ENCODE assay signal across 16 cellular contexts in the genomic region with DNA sequence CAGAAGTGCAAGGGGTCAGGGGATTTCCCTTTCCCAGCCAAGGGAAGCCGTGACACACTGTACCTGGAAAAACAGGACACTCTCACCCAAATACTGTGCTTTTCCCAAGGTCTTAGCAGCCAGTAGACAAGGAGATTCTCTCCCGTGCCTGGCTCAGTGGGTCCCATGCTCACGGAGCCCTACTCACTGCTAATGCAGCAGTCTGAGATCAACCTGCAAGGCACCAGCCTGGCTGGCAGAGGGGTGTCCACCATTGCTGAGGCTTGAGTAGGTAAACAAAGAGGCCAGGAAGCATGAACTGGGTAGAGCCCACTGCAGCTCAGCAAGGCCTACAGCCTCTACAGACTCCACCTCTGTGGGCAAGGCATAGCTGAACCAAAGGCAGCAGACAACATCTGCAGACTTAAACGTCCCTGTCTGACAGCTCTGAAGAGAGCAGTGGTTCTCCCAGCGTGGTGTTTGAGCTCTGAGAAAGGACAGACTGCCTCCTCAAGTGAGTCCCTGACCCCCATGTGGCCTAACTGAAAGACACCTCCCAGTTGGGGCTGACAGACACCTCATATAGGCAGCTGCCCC. TPM values are rescaled to one million over a fixed set of nuclear protein-coding genes. Genes with fewer than 3 reads are reported as not detected.
"Had no signal": no experiment of that assay in that cellular context is flagged by ENCODE, and none has a peak within 500 bp of the region (broad histone marks: within the 10 kb centered on the region; RNA-seq: fewer than 3 reads in every experiment).

No MANE protein-coding gene starts in this region.

RNA-seq across cellular contexts. Expression of a gene that starts 21.8 kb away (rescaled TPM):
- total RNA-seq: activated CD4-positive, alpha-beta memory T cell treated with anti-CD3 and anti-CD28 coated beads, Interleukin-2, amount 10 ng/mL, durations not matched to agents 7 days and 5 days; activated CD4-positive, alpha-beta T cell treated with anti-CD3 and anti-CD28 coated beads for 36 hours; activated CD4-positive, alpha-beta T cell treated with anti-CD3 and anti-CD28 coated beads, Interleukin-2, amount 10 ng/mL, durations not matched to agents 7 days and 5 days; activated CD8-positive, alpha-beta memory T cell treated with anti-CD3 and anti-CD28 coated beads, Interleukin-2, amount 10 ng/mL, durations not matched to agents 7 days and 5 days; activated CD8-positive, alpha-beta T cell treated with anti-CD3 and anti-CD28 coated beads, Interleukin-2, amount 10 ng/mL, durations not matched to agents 7 days and 5 days; activated naive CD8-positive, alpha-beta T cell treated with anti-CD3 and anti-CD28 coated beads, Interleukin-2, amount 10 ng/mL, durations not matched to agents 7 days and 5 days; activated T-helper 2 cell treated with anti-CD3 and anti-CD28 coated beads, Interferon-gamma antibody, Interleukin-2, Interleukin-4, amounts not matched to agents 10 μg/mL and 5 μg/mL and 100 μg/mL, durations not matched to agents 14 hours and 24 hours and 36 hours; body of pancreas; breast epithelium; T-cell; T-helper 1 cell treated with Interleukin-12 subunit alpha and Interleukin-12 subunit beta and Interleukin-4 antibody, amounts not matched to agents 30 ng/mL and 1 ng/mL, for 36 hours; T-helper 17 cell; T-helper 2 cell treated with Interferon-gamma antibody and Interleukin-4, amounts not matched to agents 100 ng/mL and 5 ng/mL, for 36 hours had no signal
- polyA plus RNA-seq: adipose tissue had no signal

RNA-seq across cellular contexts. Expression of a gene that starts 37.3 kb away (rescaled TPM):
- total RNA-seq: activated CD4-positive, alpha-beta memory T cell treated with anti-CD3 and anti-CD28 coated beads, Interleukin-2, amount 10 ng/mL, durations not matched to agents 7 days and 5 days; activated CD8-positive, alpha-beta memory T cell treated with anti-CD3 and anti-CD28 coated beads, Interleukin-2, amount 10 ng/mL, durations not matched to agents 7 days and 5 days; activated T-helper 2 cell treated with anti-CD3 and anti-CD28 coated beads, Interferon-gamma antibody, Interleukin-2, Interleukin-4, amounts not matched to agents 10 μg/mL and 5 μg/mL and 100 μg/mL, durations not matched to agents 14 hours and 24 hours and 36 hours; astrocyte; body of pancreas; breast epithelium; T-helper 1 cell treated with Interleukin-12 subunit alpha and Interleukin-12 subunit beta and Interleukin-4 antibody, amounts not matched to agents 30 ng/mL and 1 ng/mL, for 36 hours; T-helper 2 cell treated with Interferon-gamma antibody and Interleukin-4, amounts not matched to agents 100 ng/mL and 5 ng/mL, for 36 hours; WTC11 had no signal

RNA-seq across cellular contexts. Expression of a gene that starts 43.0 kb away (rescaled TPM):
- total RNA-seq: activated CD4-positive, alpha-beta memory T cell treated with anti-CD3 and anti-CD28 coated beads, Interleukin-2, amount 10 ng/mL, durations not matched to agents 7 days and 5 days; activated CD4-positive, alpha-beta T cell treated with anti-CD3 and anti-CD28 coated beads for 36 hours; activated CD4-positive, alpha-beta T cell treated with anti-CD3 and anti-CD28 coated beads, Interleukin-2, amount 10 ng/mL, durations not matched to agents 7 days and 5 days; activated CD8-positive, alpha-beta memory T cell treated with anti-CD3 and anti-CD28 coated beads, Interleukin-2, amount 10 ng/mL, durations not matched to agents 7 days and 5 days; activated CD8-positive, alpha-beta T cell treated with anti-CD3 and anti-CD28 coated beads, Interleukin-2, amount 10 ng/mL, durations not matched to agents 7 days and 5 days; activated naive CD8-positive, alpha-beta T cell treated with anti-CD3 and anti-CD28 coated beads, Interleukin-2, amount 10 ng/mL, durations not matched to agents 7 days and 5 days; activated T-helper 2 cell treated with anti-CD3 and anti-CD28 coated beads, Interferon-gamma antibody, Interleukin-2, Interleukin-4, amounts not matched to agents 10 μg/mL and 5 μg/mL and 100 μg/mL, durations not matched to agents 14 hours and 24 hours and 36 hours; astrocyte; body of pancreas; breast epithelium; T-cell; T-helper 1 cell treated with Interleukin-12 subunit alpha and Interleukin-12 subunit beta and Interleukin-4 antibody, amounts not matched to agents 30 ng/mL and 1 ng/mL, for 36 hours; T-helper 17 cell; T-helper 2 cell treated with Interferon-gamma antibody and Interleukin-4, amounts not matched to agents 100 ng/mL and 5 ng/mL, for 36 hours; WTC11 had no signal
- polyA plus RNA-seq: adipose tissue had no signal
